Comparison of ENCODE assay signal across 19 cellular contexts in genomic region chr2:203400805-203401585, GRCh38.
A peak's percentile ranks its signal among the peaks of the same experiment; 100 is the strongest.
DNase-seq lines count a peak whose midpoint lies in the region; ATAC-seq, FAIRE-seq and TF ChIP-seq lines count a peak whose summit lies in the region.
"Had no signal": no experiment of that assay in that cellular context is flagged by ENCODE, and none has a peak within 500 bp of the region (broad histone marks: within the 10 kb centered on the region; RNA-seq: fewer than 3 reads in every experiment).

No MANE protein-coding gene starts in this region.

- H3K27ac Mint-ChIP-seq in neural crest cell (ENCODE audit: unreplicated experiment), result peak overlapping the region; percentile 88
- H3K27ac Mint-ChIP-seq: activated B cell treated with CpG ODN at 0.5 μM for 24 hours; activated CD8-positive, alpha-beta T cell treated with anti-CD3 and anti-CD28 coated beads for 36 hours; stimulated activated naive CD8-positive, alpha-beta T cell treated with anti-CD3 and anti-CD28 coated beads, Interleukin-15, Interleukin-2, amounts not matched to agents 100 ng/mL and 50 ng/mL, for 24 hours had no signal

- peaks cover 2% of the 10 kb centered on the region for H3K9me3 Mint-ChIP-seq in neural crest cell
- H3K9me3 Mint-ChIP-seq: activated B cell treated with CpG ODN at 0.5 μM for 24 hours; stimulated activated naive CD8-positive, alpha-beta T cell treated with anti-CD3 and anti-CD28 coated beads, Interleukin-15, Interleukin-2, amounts not matched to agents 100 ng/mL and 50 ng/mL, for 24 hours had no signal

- peaks cover 2% of the 10 kb centered on the region for H3K36me3 ChIP-seq in bronchial epithelial cell (ENCODE audit: control insufficient read depth, insufficient read depth, low read length)
- no peaks in the 10 kb centered on the region for H3K36me3 ChIP-seq in prostate gland

- DNase-seq in AG04450 (ENCODE audit: low read depth, low spot score) (no peak), HTR-8/SVneo (ENCODE audit: insufficient read length, low spot score) (peak; percentile 5), bronchial epithelial cell (ENCODE audit: low read depth) (peak; percentile 46), neural crest cell (ENCODE audit: low read depth, low spot score) (no peak), prostate gland (ENCODE audit: low spot score) (no peak), cerebellum (ENCODE audit: low spot score) (no peak), RWPE1 (ENCODE audit: low spot score) (no peak)
- DNase-seq: ACHN; activated B cell treated with CpG ODN at 0.5 μM for 24 hours; activated CD8-positive, alpha-beta T cell treated with anti-CD3 and anti-CD28 coated beads for 36 hours; central memory CD4-positive, alpha-beta T cell; left ventricle myocardium inferior; MM.1S; NCI-H1694 treated with DMSO at 0.1 percent for 48 hours; NCI-H2227 treated with DMSO at 0.1 percent for 48 hours; NK-92 treated with Interleukin-12 subunit alpha and Interleukin-12 subunit beta, amount 100 ng/mL, for 24 hours had no signal

- H3K27me3 ChIP-seq in AG04450 (ENCODE audit: control insufficient read depth, insufficient read depth, low read length) (no peaks in the 10 kb centered on the region), bronchial epithelial cell (ENCODE audit: control insufficient read depth, insufficient read depth, low read length) (no peaks in the 10 kb centered on the region), prostate gland (replicated peaks; ENCODE audit: insufficient read depth) (no peaks in the 10 kb centered on the region)
- H3K27me3 ChIP-seq: gastroesophageal sphincter had no signal

- peaks cover 11% of the 10 kb centered on the region for H3K4me1 Mint-ChIP-seq in neural crest cell
- H3K4me1 Mint-ChIP-seq: activated B cell treated with CpG ODN at 0.5 μM for 24 hours had no signal

- no peak overlapping the region for H3K4me3 ChIP-seq in AG04450 (ENCODE audit: low read depth, low read length)
- no peak overlapping the region for H3K4me3 ChIP-seq in bronchial epithelial cell (ENCODE audit: low read depth, low read length)
- no peak overlapping the region for H3K4me3 ChIP-seq in prostate gland
- H3K4me3 ChIP-seq: gastroesophageal sphincter, left ventricle myocardium inferior had no signal

- no peak for TF ChIP-seq POLR2A in prostate gland (IDR thresholded peaks at IDR 0.05)

- CTCF ChIA-PET in AG04450 (lab: Charles Lee) (interaction anchor here (0.5 kb wide), 1 partner anchor 49 kb away, joined by 9 read pairs; no protein-coding TSS in a partner anchor), RWPE1 (lab: Yijun Ruan, JAX) (no interaction called here)

- H3K27ac ChIP-seq in AG04450 (ENCODE audit: low read depth, low read length) (peak overlapping the region; percentile 33), prostate gland (no peak overlapping the region), RWPE1 (no peak overlapping the region)
- H3K27ac ChIP-seq: gastroesophageal sphincter, left ventricle myocardium inferior had no signal

- ATAC-seq in GM18870 (IDR thresholded peaks at IDR 0.05; ENCODE audit: unreplicated experiment), result no peak
- ATAC-seq: activated CD8-positive, alpha-beta T cell treated with anti-CD3 and anti-CD28 coated beads for 36 hours; gastroesophageal sphincter had no signal

- TF ChIP-seq CTCF in AG04450 (IDR thresholded peaks at IDR 0.05; ENCODE audit: low read depth, low read length) (no peak), bronchial epithelial cell (IDR thresholded peaks at IDR 0.05; ENCODE audit: insufficient read depth, low read length, severe bottlenecking) (no peak), neural crest cell (conservative IDR thresholded peaks at IDR 0.05) (no peak), prostate gland (IDR thresholded peaks at IDR 0.05) (no peak), RWPE1 (conservative IDR thresholded peaks at IDR 0.05; ENCODE audit: low read depth) (no peak)

- no peaks in the 10 kb centered on the region for H3K27me3 Mint-ChIP-seq in neural crest cell (ENCODE audit: low read depth)
- H3K27me3 Mint-ChIP-seq: activated B cell treated with CpG ODN at 0.5 μM for 24 hours; activated CD8-positive, alpha-beta T cell treated with anti-CD3 and anti-CD28 coated beads for 36 hours; stimulated activated naive CD8-positive, alpha-beta T cell treated with anti-CD3 and anti-CD28 coated beads, Interleukin-15, Interleukin-2, amounts not matched to agents 100 ng/mL and 50 ng/mL, for 24 hours had no signal

- H3K9me3 ChIP-seq in AG04450 (ENCODE audit: control insufficient read depth, insufficient read depth, low read length) (peaks cover 2% of the 10 kb centered on the region; the same call in 1 of the 2 replicates), prostate gland (no peaks in the 10 kb centered on the region)
- H3K9me3 ChIP-seq: gastroesophageal sphincter, left ventricle myocardium inferior had no signal

- 94% methylated on average over 2 of the region's 2 CpGs for WGBS in prostate gland

- intact Hi-C loops in prostate gland (cut with DNase I), result no loop called here

- H3K4me3 Mint-ChIP-seq in neural crest cell, result no peak overlapping the region
- H3K4me3 Mint-ChIP-seq: activated B cell treated with CpG ODN at 0.5 μM for 24 hours; activated CD8-positive, alpha-beta T cell treated with anti-CD3 and anti-CD28 coated beads for 36 hours; stimulated activated naive CD8-positive, alpha-beta T cell treated with anti-CD3 and anti-CD28 coated beads, Interleukin-15, Interleukin-2, amounts not matched to agents 100 ng/mL and 50 ng/mL, for 24 hours had no signal

- FAIRE-seq in HTR-8/SVneo (lab: Jason Lieb, UNC), result no peak
- no peak for FAIRE-seq in bronchial epithelial cell (lab: Jason Lieb, UNC)

- no peaks in the 10 kb centered on the region for H3K4me1 ChIP-seq in prostate gland (replicated peaks)

- H3K36me3 Mint-ChIP-seq in neural crest cell (ENCODE audit: low read depth), result peaks cover 26% of the 10 kb centered on the region

- POLR2A ChIA-PET in AG04450 (lab: Yijun Ruan, JAX) (interaction anchor here (0.5 kb wide), 2 partner anchors 49 to 72 kb away, joined by 5 to 6 read pairs; no protein-coding TSS in a partner anchor), RWPE1 (lab: Yijun Ruan, JAX; ENCODE audit: low non-redundant PET) (no interaction called here)

Comparison
In these comparisons a context has a peak if more than half of its experiments do, and no peak if none do; other contexts are left out.
1. DNase-seq: peak in HTR-8/SVneo (single experiment) and bronchial epithelial cell (single experiment); none in AG04450 (single experiment), neural crest cell (single experiment), prostate gland (single experiment), cerebellum (single experiment) and RWPE1 (single experiment).